Comparison of ENCODE assay signal across 23 cellular contexts in genomic region chr5:67802766-67803165, GRCh38.
DNase-seq lines count a peak whose midpoint lies in the region; ATAC-seq and TF ChIP-seq lines count a peak whose summit lies in the region.
"Had no signal": no experiment of that assay in that cellular context is flagged by ENCODE, and none has a peak within 500 bp of the region (broad histone marks: within the 10 kb centered on the region; RNA-seq: fewer than 3 reads in every experiment).

No MANE protein-coding gene starts in this region.

- DNase-seq in GM10266 (ENCODE audit: extremely low spot score) = peak; percentile 13
- no peak for DNase-seq in stimulated activated CD4-positive, alpha-beta T cell treated with anti-CD3 and anti-CD28 coated beads, Interleukin-1b, Interleukin-23, amount 100 ng/mL, for 48 hours
- DNase-seq in germinal center (ENCODE audit: low spot score) = no peak
- DNase-seq: activated CD4-positive, alpha-beta T cell treated with anti-CD3 and anti-CD28 coated beads, Interleukin-2, amount 10 ng/mL, durations not matched to agents 24 days and 14 days; activated CD8-positive, alpha-beta memory T cell treated with anti-CD3 and anti-CD28 coated beads, Interleukin-2, amount 50 U/mL, for 48 hours; activated naive CD4-positive, alpha-beta T cell treated with Interleukin-2 at 50 U/mL for 16 hours; aorta; effector memory CD8-positive, alpha-beta T cell; glutamatergic neuron; KBM-7; left ventricle myocardium inferior; mucosa of descending colon; NCI-H2029; NCI-H446; T-cell; transverse colon had no signal

- ATAC-seq in GM19395 (IDR thresholded peaks at IDR 0.05; ENCODE audit: unreplicated experiment) (peak; percentile 55), GM21786 (IDR thresholded peaks at IDR 0.05; ENCODE audit: unreplicated experiment) (peak; percentile 63), HG03354 (IDR thresholded peaks at IDR 0.05; ENCODE audit: poor library complexity, severe bottlenecking, unreplicated experiment) (peak; percentile 55), SK-N-SH treated with all-trans-retinoic acid at 6 μM for 48 hours (no peak), GM21526 (IDR thresholded peaks at IDR 0.05; ENCODE audit: low FRiP score, unreplicated experiment) (no peak)
- ATAC-seq: effector memory CD8-positive, alpha-beta T cell; mucosa of descending colon; Right ventricle myocardium inferior; stimulated activated memory B cell treated with anti-CD40 and anti-IgM and Interleukin-4, amounts not matched to agents 10 μg/mL and 1 μg/mL and 100 μg/mL, for 72 hours; T-cell had no signal

- no peak for TF ChIP-seq CTCF in GM10266 (IDR thresholded peaks at IDR 0.05; ENCODE audit: control insufficient read depth, insufficient read depth, low read depth, missing control alignments)

TF ChIP-seq in SK-N-SH treated with all-trans-retinoic acid at 6 μM for 48 hours, 23 proteins besides CTCF, POLR2A, EP300 and RAD21:
- TF ChIP-seq ZNF565 (CRISPR knock-in tag; conservative IDR thresholded peaks at IDR 0.05; ENCODE audit: low read depth) (no peak), ZFP3 (CRISPR knock-in tag; IDR thresholded peaks at IDR 0.05) (no peak), BACH2 (CRISPR knock-in tag; IDR thresholded peaks at IDR 0.05; ENCODE audit: borderline replicate concordance) (no peak)

Comparison
In these comparisons a context has a peak if more than half of its experiments do, and no peak if none do; other contexts are left out.
1. ATAC-seq: peak in GM19395 (single experiment), GM21786 (single experiment) and HG03354 (single experiment); none in SK-N-SH treated with all-trans-retinoic acid at 6 μM for 48 hours (single experiment) and GM21526 (single experiment).